14 cellular contexts compared by ENCODE assay signal in the genomic region with DNA sequence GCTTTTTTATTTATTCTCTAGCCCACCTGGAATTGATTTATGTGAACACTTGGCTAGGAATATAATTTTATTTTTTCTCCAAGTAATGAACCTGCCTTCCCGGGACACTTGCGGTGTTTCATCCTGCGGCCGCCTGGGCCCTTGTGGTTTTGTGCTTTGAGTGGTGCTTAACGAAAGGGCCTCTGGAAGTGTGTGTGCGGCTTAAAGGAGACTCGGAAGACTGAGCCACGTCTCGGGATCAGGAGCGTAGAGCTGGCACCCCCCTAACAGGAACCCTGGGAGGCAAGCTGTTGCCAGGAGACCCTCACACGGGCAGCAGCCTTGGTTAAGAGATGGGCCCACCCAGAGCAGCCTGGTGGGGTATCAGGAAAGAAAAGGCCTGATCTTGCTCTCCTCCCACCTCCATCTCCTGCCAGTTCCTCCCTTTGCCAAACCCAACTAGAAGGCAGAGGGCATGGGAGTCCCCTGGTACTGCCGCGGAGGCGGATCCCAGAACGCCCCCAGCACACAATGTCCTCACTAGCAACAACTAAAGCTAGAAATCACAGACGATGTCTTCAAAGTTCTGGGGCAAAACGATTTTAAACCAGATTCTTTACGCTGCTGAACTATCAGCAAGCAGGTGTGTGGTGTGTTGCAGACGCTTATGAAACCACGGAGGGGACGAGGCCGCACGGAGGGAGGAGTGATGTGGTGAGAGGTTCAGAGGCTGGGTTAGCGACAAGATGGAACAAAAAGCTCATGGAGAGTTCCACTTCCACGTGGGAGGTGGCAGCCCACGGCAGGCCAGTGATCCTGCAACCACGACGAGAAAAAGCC.
A peak's percentile ranks its signal among the peaks of the same experiment; 100 is the strongest.
DNase-seq lines count a peak whose midpoint lies in the region; ATAC-seq and TF ChIP-seq lines count a peak whose summit lies in the region.
"Had no signal": no experiment of that assay in that cellular context is flagged by ENCODE, and none has a peak within 500 bp of the region (broad histone marks: within the 10 kb centered on the region; RNA-seq: fewer than 3 reads in every experiment).

No MANE protein-coding gene starts in this region.

- H3K9me3 Mint-ChIP-seq in activated T-helper 17 cell treated with anti-CD3 and anti-CD28 coated beads, Interleukin-2, amount 50 U/mL, for 72 hours: no peaks in the 10 kb centered on the region
- peaks cover 0 to 10% (median 0%) of the 10 kb centered on the region in 8 donors for H3K9me3 Mint-ChIP-seq in CD4-positive, alpha-beta memory T cell

- POLR2A ChIA-PET in CD4-positive, alpha-beta memory T cell (lab: Charles Lee; ENCODE audit: partially characterized antibody): no interaction called here

- no peak for TF ChIP-seq POLR2A in tibial nerve (IDR thresholded peaks at IDR 0.05)

- CTCF ChIA-PET in CD4-positive, alpha-beta memory T cell (lab: Charles Lee; ENCODE audit: partially characterized antibody): interaction anchor here (0.9 to 1.5 kb wide), 3 partner anchors 15 to 165 kb away, joined by 3 to 4 read pairs (median 3); no protein-coding TSS in a partner anchor

- peaks cover 0 to 61% (median 43%) of the 10 kb centered on the region in 4 donors for H3K4me1 ChIP-seq in tibial nerve
- H3K4me1 ChIP-seq in CD4-positive, alpha-beta memory T cell (ENCODE audit: insufficient read depth, low read length): no peaks in the 10 kb centered on the region
- H3K4me1 ChIP-seq: parathyroid adenoma had no signal

- no peaks in the 10 kb centered on the region for H3K27me3 ChIP-seq in layer of hippocampus (ENCODE audit: control insufficient read depth, insufficient read depth, low read length)
- H3K27me3 ChIP-seq in tibial nerve: no peaks in the 10 kb centered on the region
- no peaks in the 10 kb centered on the region for H3K27me3 ChIP-seq in CD4-positive, alpha-beta memory T cell (ENCODE audit: insufficient read depth, low read length)
- H3K27me3 ChIP-seq: dorsolateral prefrontal cortex had no signal

- H3K4me3 Mint-ChIP-seq in activated T-helper 17 cell treated with anti-CD3 and anti-CD28 coated beads, Interleukin-2, amount 50 U/mL, for 72 hours: no peak overlapping the region
- no peak overlapping the region for H3K4me3 Mint-ChIP-seq in CD4-positive, alpha-beta memory T cell

- 61 to 75% methylated on average over 28 of the region's 28 CpGs for WGBS in tibial nerve, 2 donors

- TF ChIP-seq CTCF in tibial nerve (IDR thresholded peaks at IDR 0.05): no peak

- no peak overlapping the region for H3K27ac Mint-ChIP-seq in activated T-helper 17 cell treated with anti-CD3 and anti-CD28 coated beads, Interleukin-2, amount 50 U/mL, for 72 hours
- no peak overlapping the region for H3K27ac Mint-ChIP-seq in CD4-positive, alpha-beta memory T cell

- peak; percentile 59 for ATAC-seq in activated T-helper 17 cell treated with anti-CD3 and anti-CD28 coated beads, Interleukin-2, amount 50 U/mL, for 72 hours (replicated peaks)
- ATAC-seq in HG02884 (IDR thresholded peaks at IDR 0.05; ENCODE audit: unreplicated experiment): no peak
- ATAC-seq: mucosa of descending colon had no signal

- H3K36me3 Mint-ChIP-seq in activated T-helper 17 cell treated with anti-CD3 and anti-CD28 coated beads, Interleukin-2, amount 50 U/mL, for 72 hours (ENCODE audit: low read depth): no peaks in the 10 kb centered on the region
- H3K36me3 Mint-ChIP-seq in CD4-positive, alpha-beta memory T cell: peaks cover 0 to 3% of the 10 kb centered on the region in 2 donors

- no peak overlapping the region for H3K4me3 ChIP-seq in tibial nerve
- H3K4me3 ChIP-seq in CD4-positive, alpha-beta memory T cell (ENCODE audit: low read length in 2 of 2): no peak overlapping the region
- H3K4me3 ChIP-seq: dorsolateral prefrontal cortex, mucosa of descending colon had no signal

- peak; percentile 28 for DNase-seq in activated naive CD4-positive, alpha-beta T cell treated with Interleukin-2 at 50 U/mL for 16 hours
- DNase-seq in activated naive CD4-positive, alpha-beta T cell (lab: John Stamatoyannopoulos, UW): no peak
- DNase-seq in tibial nerve (ENCODE audit: low spot score in 2 of 2) (no peak), medulla oblongata (ENCODE audit: extremely low spot score) (no peak)
- DNase-seq in CD4-positive, alpha-beta memory T cell: no peak
- DNase-seq: activated CD8-positive, alpha-beta memory T cell treated with anti-CD3 and anti-CD28 coated beads for 24 hours; NCI-H2081; stimulated activated CD4-positive, alpha-beta T cell treated with anti-CD3 and anti-CD28 coated beads, Interleukin-12 subunit alpha, Interleukin-12 subunit beta, amount 100 ng/mL, for 4 hours had no signal

- no peaks in the 10 kb centered on the region for H3K36me3 ChIP-seq in tibial nerve
- no peaks in the 10 kb centered on the region for H3K36me3 ChIP-seq in CD4-positive, alpha-beta memory T cell (ENCODE audit: insufficient read depth, low read length)

- peaks cover 3% of the 10 kb centered on the region for H3K27me3 Mint-ChIP-seq in activated T-helper 17 cell treated with anti-CD3 and anti-CD28 coated beads, Interleukin-2, amount 50 U/mL, for 72 hours
- H3K27me3 Mint-ChIP-seq in CD4-positive, alpha-beta memory T cell: peaks cover 5 to 13% of the 10 kb centered on the region in 2 donors

- intact Hi-C loops in CD4-positive, alpha-beta memory T cell (cut with micrococcal nuclease): loop anchor here (10.0 kb wide), 1 partner anchor 54 kb away; no protein-coding TSS in a partner anchor

- H3K27ac ChIP-seq in layer of hippocampus (ENCODE audit: low read depth, low read length): peak overlapping the region; percentile 46
- peak overlapping the region; percentile 2 to 96 (median 53) for H3K27ac ChIP-seq in tibial nerve
- H3K27ac ChIP-seq in CD4-positive, alpha-beta memory T cell (ENCODE audit: low read depth, low read length): no peak overlapping the region
- H3K27ac ChIP-seq: parathyroid adenoma had no signal

- TF ChIP-seq EP300 in tibial nerve (IDR thresholded peaks at IDR 0.05): peak in 1 of 2 donors; percentile 30

- H3K4me1 Mint-ChIP-seq in activated T-helper 17 cell treated with anti-CD3 and anti-CD28 coated beads, Interleukin-2, amount 50 U/mL, for 72 hours: no peaks in the 10 kb centered on the region
- peaks cover 0 to 4% (median under 1%) of the 10 kb centered on the region in 4 donors for H3K4me1 Mint-ChIP-seq in CD4-positive, alpha-beta memory T cell

- peaks cover 0 to 9% (median 0%) of the 10 kb centered on the region in 4 donors for H3K9me3 ChIP-seq in tibial nerve
- no peaks in the 10 kb centered on the region for H3K9me3 ChIP-seq in CD4-positive, alpha-beta memory T cell (ENCODE audit: control insufficient read depth in 1 of 2, low read length in 2 of 2)
- H3K9me3 ChIP-seq: mucosa of descending colon had no signal
